Comparison of ENCODE assay signal across 8 cellular contexts in the genomic region with DNA sequence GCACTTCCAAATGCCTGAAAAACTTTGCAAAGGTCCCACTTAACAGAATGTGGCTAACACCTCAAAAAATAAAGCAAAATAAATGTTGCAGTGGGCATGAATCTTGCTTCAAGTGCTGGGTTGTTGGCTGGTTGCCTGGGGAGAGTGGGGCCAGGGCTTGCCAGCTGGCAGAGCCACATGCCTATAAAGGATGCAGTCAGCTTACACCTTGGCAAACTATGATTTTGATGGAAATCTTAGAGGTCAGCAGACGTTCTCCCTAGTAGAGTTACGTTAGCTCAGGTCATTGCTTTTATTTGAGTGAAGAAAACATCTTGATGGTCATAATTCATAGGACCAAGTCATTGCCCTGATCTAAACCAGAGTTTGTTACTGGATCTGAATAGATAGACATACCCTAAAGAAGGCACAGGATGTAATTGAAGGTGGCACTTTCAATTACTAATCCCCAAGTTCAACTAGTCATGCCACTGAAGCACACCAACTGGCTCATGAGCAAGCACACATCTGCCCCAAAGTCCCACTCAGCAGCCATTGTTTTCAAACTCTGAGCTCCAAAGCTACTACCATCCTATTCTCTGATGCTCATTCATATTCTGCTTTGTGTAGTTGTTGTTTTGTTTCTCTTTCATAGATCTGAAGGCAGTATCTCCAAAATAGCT. TPM values are rescaled to one million over a fixed set of nuclear protein-coding genes. Genes with fewer than 3 reads are reported as not detected.
DNase-seq lines count a peak whose midpoint lies in the region; ATAC-seq and TF ChIP-seq lines count a peak whose summit lies in the region.

No MANE protein-coding gene starts in this region.

- H3K4me3 ChIP-seq in CD4-positive, CD25-positive, alpha-beta regulatory T cell (ENCODE audit: low read depth, low read length) = no peak overlapping the region
- no peak overlapping the region for H3K4me3 ChIP-seq in PC-3 (ENCODE audit: low read length)

- no peaks in the 10 kb centered on the region for H3K4me1 ChIP-seq in CD4-positive, CD25-positive, alpha-beta regulatory T cell (ENCODE audit: control insufficient read depth, insufficient read depth, low read length, poor library complexity, severe bottlenecking)
- H3K4me1 ChIP-seq in PC-3 (ENCODE audit: insufficient read depth, low read length) = peaks cover 20% of the 10 kb centered on the region

- H3K9me2 ChIP-seq in PC-3 (replicated peaks; ENCODE audit: low read length) = no peaks in the 10 kb centered on the region

- H3K4me1 Mint-ChIP-seq in CD4-positive, CD25-positive, alpha-beta regulatory T cell = peaks cover 0 to 42% (median 20%) of the 10 kb centered on the region in 4 donors

- BruUV-seq in PC-3 (replicated peaks; lab: Mats Ljungman, UMichigan) = no TSS peak

- peak overlapping the region in 2 of 3 donors; percentile 2 to 14 for H3K27ac Mint-ChIP-seq in CD4-positive, CD25-positive, alpha-beta regulatory T cell

- H3K27ac ChIP-seq in CD4-positive, CD25-positive, alpha-beta regulatory T cell (ENCODE audit: insufficient read depth, low read length, poor library complexity, severe bottlenecking) = no peak overlapping the region
- no peak overlapping the region for H3K27ac ChIP-seq in PC-3 (ENCODE audit: low read length)

- POLR2A ChIA-PET in PC-3 (lab: Charles Lee; ENCODE audit: unreplicated experiment) = no interaction called here

- no peaks in the 10 kb centered on the region for H3K27me3 Mint-ChIP-seq in CD4-positive, CD25-positive, alpha-beta regulatory T cell

- peak overlapping the region; percentile 37; the same call in 1 of the 2 replicates for H3K4me2 ChIP-seq in PC-3 (ENCODE audit: low read length)

- peak in 2 of 3 donors; percentile 10 to 41 for DNase-seq in CD4-positive, CD25-positive, alpha-beta regulatory T cell
- DNase-seq in HT1080 (ENCODE audit: low read depth) (peak; percentile 47), PC-3 (peak; percentile 40), kidney tubule cell (ENCODE audit: low spot score) (peak; percentile 56)
- DNase-seq in activated CD8-positive, alpha-beta memory T cell treated with anti-CD3 and anti-CD28 coated beads, Interleukin-2, amount 50 U/mL, for 4 hours = no peak

- no peak for TF ChIP-seq CTCF in PC-3 (conservative IDR thresholded peaks at IDR 0.05; ENCODE audit: low read depth, low read length)

- no peaks in the 10 kb centered on the region for H3F3A ChIP-seq in PC-3 (ENCODE audit: low read length, unreplicated experiment)

- CTCF ChIA-PET in PC-3 (lab: Charles Lee) = interaction anchor here (0.6 kb wide), 1 partner anchor 10 kb away, joined by 4 read pairs; no protein-coding TSS in a partner anchor

- no peaks in the 10 kb centered on the region for H3K36me3 Mint-ChIP-seq in CD4-positive, CD25-positive, alpha-beta regulatory T cell

- H2AFZ ChIP-seq in PC-3 (ENCODE audit: low read length) = no peak overlapping the region

- peak; percentile 16 to 24 for ATAC-seq in CD4-positive, CD25-positive, alpha-beta regulatory T cell (ENCODE audit: low read depth in 2 of 2)
- ATAC-seq in PC-3 (0 out of 2 replicates have a peak, but pooled peaks have one; percentile 37), HG03520 (IDR thresholded peaks at IDR 0.05; ENCODE audit: unreplicated experiment) (no peak), HG02763 (IDR thresholded peaks at IDR 0.05; ENCODE audit: unreplicated experiment) (no peak), HG02852 (IDR thresholded peaks at IDR 0.05; ENCODE audit: unreplicated experiment) (no peak)

- H3K27me3 ChIP-seq in CD4-positive, CD25-positive, alpha-beta regulatory T cell (ENCODE audit: control insufficient read depth, insufficient read depth, low read length) = no peaks in the 10 kb centered on the region
- H3K27me3 ChIP-seq in PC-3 (ENCODE audit: low read length) = no peaks in the 10 kb centered on the region

- no peaks in the 10 kb centered on the region for H4K20me1 ChIP-seq in PC-3 (ENCODE audit: low read length)

- intact Hi-C loops in PC-3 (cut with micrococcal nuclease) = no loop called here

- no peaks in the 10 kb centered on the region for H3K36me3 ChIP-seq in CD4-positive, CD25-positive, alpha-beta regulatory T cell (ENCODE audit: control insufficient read depth, insufficient read depth, low read length)
- no peaks in the 10 kb centered on the region for H3K36me3 ChIP-seq in PC-3 (ENCODE audit: low read depth, low read length)

- no peaks in the 10 kb centered on the region for H3K9me3 Mint-ChIP-seq in CD4-positive, CD25-positive, alpha-beta regulatory T cell

- H3K9ac ChIP-seq in PC-3 (ENCODE audit: low read length) = no peak overlapping the region

- no peaks in the 10 kb centered on the region for H3K79me2 ChIP-seq in PC-3 (ENCODE audit: low read length)

- no peak overlapping the region for H3K4me3 Mint-ChIP-seq in CD4-positive, CD25-positive, alpha-beta regulatory T cell

- H3K9me3 ChIP-seq in CD4-positive, CD25-positive, alpha-beta regulatory T cell (ENCODE audit: control insufficient read depth in 2 of 2, low read length in 2 of 2) = no peaks in the 10 kb centered on the region
- H3K9me3 ChIP-seq in PC-3 (ENCODE audit: low read length) = no peaks in the 10 kb centered on the region

RNA-seq across cellular contexts. Expression of gene ZSWIM6, which starts 51.2 kb away (rescaled TPM):
- total RNA-seq in CD4-positive, CD25-positive, alpha-beta regulatory T cell = 12.2 TPM
- under 1 TPM; 0.41 to 0.84 (median 0.58) TPM for polyA plus RNA-seq in CD4-positive, CD25-positive, alpha-beta regulatory T cell
- total RNA-seq in HT1080 (2014; rRNA removed; shearing (Covaris generic)) = 5.2 and 6.8 TPM in 2 replicates
- polyA plus RNA-seq in HT1080 (2015; cell fraction: cytosol; rRNA removed) = 12.1 and 15.3 TPM in 2 replicates
- polyA plus RNA-seq in HT1080 (2015; cell fraction: nucleus; rRNA removed) = 44.6 and 48.6 TPM in 2 replicates
- 3.4 and 4.3 TPM in 2 replicates for total RNA-seq in PC-3 (2014; rRNA removed)

Comparison
In these comparisons a context has a peak if more than half of its experiments do, and no peak if none do; other contexts are left out.
1. ATAC-seq: peak in CD4-positive, CD25-positive, alpha-beta regulatory T cell (2 of 2) and PC-3 (single experiment); none in HG03520 (single experiment), HG02763 (single experiment) and HG02852 (single experiment).